Comparison of ENCODE assay signal across 12 cellular contexts in the genomic region with DNA sequence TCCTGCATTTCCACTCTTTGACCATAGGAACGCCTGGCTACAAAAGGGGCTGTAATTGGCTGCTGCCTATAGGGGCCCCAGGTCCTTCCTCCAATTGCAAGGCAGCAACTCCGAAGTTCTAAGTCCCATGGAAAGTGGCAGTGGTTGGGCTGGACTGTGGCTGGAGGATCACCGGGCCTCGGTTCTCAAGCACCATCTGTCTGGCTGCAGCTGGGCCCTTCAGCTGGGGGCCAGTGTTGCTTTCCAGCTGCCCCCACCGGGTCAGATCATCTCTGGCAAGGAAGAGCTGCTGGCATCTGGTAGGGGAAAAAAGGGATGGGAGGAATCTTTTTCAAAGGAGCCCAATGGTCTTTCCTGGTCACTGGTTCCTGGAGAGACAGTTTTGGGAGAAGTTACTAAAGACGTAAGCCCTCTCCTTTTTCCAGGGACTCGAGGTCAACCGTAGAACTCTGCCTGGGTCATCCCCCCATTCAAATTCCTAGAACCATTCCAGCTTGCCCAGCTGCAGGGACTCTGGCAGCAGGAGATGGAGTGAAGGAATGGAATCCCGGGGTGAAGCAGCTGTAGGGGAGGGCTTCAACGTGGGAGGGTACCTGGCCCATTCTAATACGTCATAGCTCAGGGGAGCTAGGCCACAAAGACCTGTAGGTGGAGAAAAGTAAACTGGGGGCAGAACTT. TPM values are rescaled to one million over a fixed set of nuclear protein-coding genes. Genes with fewer than 3 reads are reported as not detected.
DNase-seq lines count a peak whose midpoint lies in the region; ATAC-seq and TF ChIP-seq lines count a peak whose summit lies in the region.
"Had no signal": no experiment of that assay in that cellular context is flagged by ENCODE, and none has a peak within 500 bp of the region (broad histone marks: within the 10 kb centered on the region; RNA-seq: fewer than 3 reads in every experiment).

No MANE protein-coding gene starts in this region.

- H3K4me1 ChIP-seq in mesenchymal stem cell (ENCODE audit: control insufficient read depth, insufficient read depth, low read depth, low read length) (peaks cover 45% of the 10 kb centered on the region), tibial artery (peaks cover 8 to 55% (median 39%) of the 10 kb centered on the region in 4 donors), GM23248 (ENCODE audit: insufficient read depth) (peaks cover 21% of the 10 kb centered on the region)

- no peaks in the 10 kb centered on the region for H3K27me3 ChIP-seq in mesenchymal stem cell (ENCODE audit: control insufficient read depth in 1 of 2, insufficient read depth in 1 of 2, low read length in 2 of 2)
- no peaks in the 10 kb centered on the region for H3K27me3 ChIP-seq in tibial artery
- no peaks in the 10 kb centered on the region for H3K27me3 ChIP-seq in GM23248 (replicated peaks; ENCODE audit: insufficient read depth)

- peak overlapping the region; percentile 18 for H3K27ac ChIP-seq in caudate nucleus (ENCODE audit: low read depth, low read length)
- no peak overlapping the region for H3K27ac ChIP-seq in mesenchymal stem cell (ENCODE audit: low read length, poor library complexity, severe bottlenecking)
- peak overlapping the region; percentile 88 to 95 for H3K27ac ChIP-seq in tibial artery
- no peak overlapping the region for H3K27ac ChIP-seq in GM23248

- no peak overlapping the region for H3K4me2 ChIP-seq in mesenchymal stem cell (ENCODE audit: low read length, poor library complexity, severe bottlenecking)
- no peak overlapping the region for H3K4me2 ChIP-seq in GM23248 (ENCODE audit: unreplicated experiment)

- no peak for TF ChIP-seq CTCF in tibial artery (IDR thresholded peaks at IDR 0.05)

- H2AFZ ChIP-seq in mesenchymal stem cell (ENCODE audit: low read depth, low read length): no peak overlapping the region
- no peak overlapping the region for H2AFZ ChIP-seq in GM23248

- no peaks in the 10 kb centered on the region for H3K9me2 ChIP-seq in GM23248 (ENCODE audit: insufficient read depth)

- 75% methylated on average over 8 of the region's 11 CpGs for WGBS in mesenchymal stem cell
- WGBS in GM23248 (ENCODE audit: low coverage in 1 of 2, low lambda C conversion rate in 2 of 2, missing lambda C conversion rate in 2 of 2), 2 experiments: 75 to 76% methylated on average over 11 of the region's 11 CpGs

- DNase-seq in NCI-H82 (lab: John Stamatoyannopoulos, UW) (peak; percentile 71), NCI-H82 treated with DMSO at 0.1 percent for 48 hours (lab: John Stamatoyannopoulos, UW; ENCODE audit: unreplicated experiment) (no peak), caudate nucleus (lab: John Stamatoyannopoulos, UW) (peak in 46 of 61 donors; percentile 18 to 81 (median 58)), mesenchymal stem cell (peak; percentile 36), tibial artery (no peak), GM23248 (no peak)
- DNase-seq: 8988T; activated naive CD8-positive, alpha-beta T cell treated with anti-CD3 and anti-CD28 coated beads, Interleukin-2, amount 50 U/mL, for 24 hours; DMS79; NCI-H2171 treated with DMSO at 0.1 percent for 48 hours had no signal

- H4K20me1 ChIP-seq in GM23248 (ENCODE audit: insufficient read depth): no peaks in the 10 kb centered on the region

- peak overlapping the region in 1 of 2 experiments; percentile 19 for H3K4ac ChIP-seq in mesenchymal stem cell (ENCODE audit: low read depth in 1 of 2, low read length in 2 of 2)

- no peak overlapping the region for H3K14ac ChIP-seq in mesenchymal stem cell (ENCODE audit: low read length in 2 of 2)

- H4K8ac ChIP-seq in mesenchymal stem cell (ENCODE audit: low read length): no peak overlapping the region

- no peak overlapping the region for H2BK5ac ChIP-seq in mesenchymal stem cell (ENCODE audit: low read depth, low read length, poor library complexity, severe bottlenecking)

- no peak for ATAC-seq in GM21390 (IDR thresholded peaks at IDR 0.05; ENCODE audit: unreplicated experiment)
- ATAC-seq in GM19351 (IDR thresholded peaks at IDR 0.05; ENCODE audit: unreplicated experiment): no peak
- ATAC-seq: activated naive CD8-positive, alpha-beta T cell treated with anti-CD3 and anti-CD28 coated beads, Interleukin-2, amount 50 U/mL, for 24 hours had no signal

- peaks cover 9% of the 10 kb centered on the region for H3K79me1 ChIP-seq in mesenchymal stem cell (replicated peaks; ENCODE audit: low read length, poor library complexity, severe bottlenecking)

- no peaks in the 10 kb centered on the region for H3K9me3 ChIP-seq in mesenchymal stem cell (ENCODE audit: control insufficient read depth, low read length)
- H3K9me3 ChIP-seq in tibial artery: no peaks in the 10 kb centered on the region
- no peaks in the 10 kb centered on the region for H3K9me3 ChIP-seq in GM23248 (ENCODE audit: low read depth)

- no peak overlapping the region for H4K91ac ChIP-seq in mesenchymal stem cell (ENCODE audit: low read length)

- intact Hi-C loops in tibial artery (cut with DNase I; ENCODE audit: low total_unique reads): no loop called here

- H3K36me3 ChIP-seq in mesenchymal stem cell (ENCODE audit: control insufficient read depth in 1 of 2, insufficient read depth in 2 of 2, low read depth in 1 of 2, low read length in 2 of 2) (peaks cover 30 to 32% of the 10 kb centered on the region in 2 experiments), tibial artery (peaks cover 0 to 8% (median 5%) of the 10 kb centered on the region in 3 donors), GM23248 (ENCODE audit: low read depth) (no peaks in the 10 kb centered on the region)

- H3K9ac ChIP-seq in mesenchymal stem cell (ENCODE audit: low read length) (no peak overlapping the region), GM23248 (no peak overlapping the region)

- no peaks in the 10 kb centered on the region for H3K79me2 ChIP-seq in GM23248 (ENCODE audit: insufficient read depth)

- H2BK15ac ChIP-seq in mesenchymal stem cell (ENCODE audit: low read depth, poor library complexity, severe bottlenecking): no peak overlapping the region

- H3K18ac ChIP-seq in mesenchymal stem cell (ENCODE audit: low read depth in 1 of 2, low read length in 2 of 2): no peak overlapping the region

- no peak overlapping the region for H2BK120ac ChIP-seq in mesenchymal stem cell (ENCODE audit: low read depth, low read length)

- H2BK12ac ChIP-seq in mesenchymal stem cell (ENCODE audit: low read length in 2 of 2): no peak overlapping the region

- peaks cover 12% of the 10 kb centered on the region for H3F3A ChIP-seq in GM23248 (ENCODE audit: insufficient read depth)

- H3K23ac ChIP-seq in mesenchymal stem cell (ENCODE audit: low read length in 2 of 2): no peak overlapping the region

- in situ Hi-C loops in GM23248 (cut with MboI): no loop called here

- H2AK5ac ChIP-seq in mesenchymal stem cell (ENCODE audit: low read length, severe bottlenecking): peak overlapping the region; percentile 78

- H3K4me3 ChIP-seq in mesenchymal stem cell (ENCODE audit: insufficient read depth in 1 of 2, low read depth in 1 of 2, low read length in 2 of 2): no peak overlapping the region
- H3K4me3 ChIP-seq in tibial artery: no peak overlapping the region
- no peak overlapping the region for H3K4me3 ChIP-seq in GM23248

RNA-seq across cellular contexts. Expression of gene MRPS23, which starts 13.3 kb away (rescaled TPM):
- polyA plus RNA-seq in mesenchymal stem cell (2013, experiment 1 of 2): 23.0 TPM
- polyA plus RNA-seq in mesenchymal stem cell (2013, experiment 2 of 2): 21.0 TPM
- 24.8 and 33.4 TPM in 2 replicates for total RNA-seq in GM23248 (2014; rRNA removed; shearing (Covaris generic))
- 60.5 and 61.1 TPM in 2 replicates for polyA plus RNA-seq in GM23248 (2016; fragmentation: Nextera tagmentation; extraction: Ambion mirVana)

Comparison
In these comparisons a context has a peak if more than half of its experiments do, and no peak if none do; other contexts are left out.
1. DNase-seq: peak in NCI-H82 (single experiment), caudate nucleus (46 of 61) and mesenchymal stem cell (single experiment); none in NCI-H82 treated with DMSO at 0.1 percent for 48 hours (single experiment), tibial artery (0 of 2) and GM23248 (single experiment).
2. H3K27ac ChIP-seq: peak in caudate nucleus (single experiment) and tibial artery (2 of 2); none in mesenchymal stem cell (single experiment) and GM23248 (single experiment).